Comparison of ENCODE assay signal across 23 cellular contexts in the genomic region with DNA sequence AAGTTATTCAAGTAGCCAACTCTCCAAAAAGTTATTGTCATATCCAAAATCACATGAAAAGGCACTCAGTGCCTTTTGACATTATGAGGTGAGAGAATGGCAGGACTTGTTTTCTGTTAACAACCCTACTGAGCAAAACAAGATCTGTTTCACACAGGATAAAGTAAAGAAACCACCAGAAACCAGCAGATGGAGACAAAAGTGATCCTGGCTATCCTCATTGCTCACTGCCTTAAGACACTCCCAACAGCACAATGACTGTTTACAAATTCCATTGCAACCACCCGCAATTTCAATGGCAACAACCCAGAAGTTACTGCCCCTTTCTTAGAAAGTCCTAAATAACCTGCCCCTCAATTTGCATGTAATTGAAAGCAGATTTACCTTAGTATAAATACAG.
A peak's percentile ranks its signal among the peaks of the same experiment; 100 is the strongest.
DNase-seq lines count a peak whose midpoint lies in the region; ATAC-seq and TF ChIP-seq lines count a peak whose summit lies in the region.
"Had no signal": no experiment of that assay in that cellular context is flagged by ENCODE, and none has a peak within 500 bp of the region (broad histone marks: within the 10 kb centered on the region; RNA-seq: fewer than 3 reads in every experiment).

No MANE protein-coding gene starts in this region.

- CTCF ChIA-PET in PC-9 (lab: Charles Lee), result no interaction called here

- no peak overlapping the region for H3K27ac ChIP-seq in liver (ENCODE audit: low read depth in 1 of 2, low read length in 2 of 2)
- no peak overlapping the region for H3K27ac ChIP-seq in right lobe of liver
- no peak overlapping the region for H3K27ac ChIP-seq in RWPE2 (ENCODE audit: poor library complexity, severe bottlenecking)
- no peak overlapping the region for H3K27ac ChIP-seq in PC-9
- H3K27ac ChIP-seq: A549, esophagus muscularis mucosa, gastrocnemius medialis, psoas muscle, transverse colon had no signal

- H3K27me3 ChIP-seq in liver (ENCODE audit: control insufficient read depth in 4 of 4, insufficient read depth in 4 of 4, low read length in 3 of 4), result no peaks in the 10 kb centered on the region
- no peaks in the 10 kb centered on the region for H3K27me3 ChIP-seq in right lobe of liver
- H3K27me3 ChIP-seq in RWPE2 (ENCODE audit: insufficient read depth, poor library complexity, severe bottlenecking), result no peaks in the 10 kb centered on the region
- no peaks in the 10 kb centered on the region for H3K27me3 ChIP-seq in PC-9 (ENCODE audit: insufficient read depth, low read depth)
- H3K27me3 ChIP-seq: esophagus muscularis mucosa, gastrocnemius medialis, transverse colon had no signal

- H3K36me3 ChIP-seq in liver (ENCODE audit: control insufficient read depth in 4 of 4, insufficient read depth in 3 of 4, low read depth in 1 of 4, low read length in 3 of 4) (no peaks in the 10 kb centered on the region), right lobe of liver (no peaks in the 10 kb centered on the region), RWPE2 (ENCODE audit: low read depth) (no peaks in the 10 kb centered on the region), PC-9 (ENCODE audit: low read depth) (no peaks in the 10 kb centered on the region)
- H3K36me3 ChIP-seq: esophagus muscularis mucosa, gastrocnemius medialis, transverse colon had no signal

- no peak overlapping the region for H3K9ac ChIP-seq in liver (ENCODE audit: low read depth in 1 of 2, low read length in 2 of 2)

- BruUV-seq in PC-9 (replicated peaks; lab: Mats Ljungman, UMichigan), result no TSS peak

- H2AFZ ChIP-seq in PC-9, result no peak overlapping the region

- no peak for TF ChIP-seq POLR2A in right lobe of liver (IDR thresholded peaks at IDR 0.05)

- no peaks in the 10 kb centered on the region for H3K4me1 Mint-ChIP-seq in endothelial cell (ENCODE audit: unreplicated experiment)
- H3K4me1 Mint-ChIP-seq: activated CD4-positive, alpha-beta T cell treated with anti-CD3 and anti-CD28 coated beads, Interleukin-2, amount 10 ng/mL, durations not matched to agents 24 days and 14 days had no signal

- TF ChIP-seq RAD21 in liver (IDR thresholded peaks at IDR 0.05), result peak in 1 of 2 donors; percentile 4

- no peak overlapping the region for H3K4me2 ChIP-seq in PC-9
- H3K4me2 ChIP-seq: A549 had no signal

- WGBS in liver, result 30% methylated on average over 1 of the region's 1 CpG
- WGBS in right lobe of liver (ENCODE audit: insufficient coverage, low coverage, low lambda C conversion rate, missing lambda C conversion rate), result 45% methylated on average over 1 of the region's 1 CpG

- no peak for ATAC-seq in right lobe of liver
- ATAC-seq in RWPE2 (ENCODE audit: low read depth), result peak; percentile 61; the same call in 1 of the 3 replicates
- ATAC-seq in HG03571 (IDR thresholded peaks at IDR 0.05; ENCODE audit: unreplicated experiment), result no peak
- ATAC-seq: activated T-cell treated with anti-CD3 and anti-CD28 coated beads, Interleukin-2, amount 50 U/mL, for 4 hours; gastrocnemius medialis; K562; psoas muscle; SK-N-SH treated with all-trans-retinoic acid at 6 μM for 48 hours had no signal

- no peaks in the 10 kb centered on the region for H4K20me1 ChIP-seq in PC-9 (ENCODE audit: insufficient read depth)

- H3K79me2 ChIP-seq in PC-9 (ENCODE audit: low read depth), result no peaks in the 10 kb centered on the region

- H3K27ac Mint-ChIP-seq in endothelial cell (ENCODE audit: unreplicated experiment), result no peak overlapping the region
- H3K27ac Mint-ChIP-seq: activated CD4-positive, alpha-beta T cell treated with anti-CD3 and anti-CD28 coated beads, Interleukin-2, amount 10 ng/mL, durations not matched to agents 24 days and 14 days had no signal

- POLR2A ChIA-PET in PC-9 (lab: Charles Lee; ENCODE audit: unreplicated experiment), result no interaction called here

- no peaks in the 10 kb centered on the region for H3K9me2 ChIP-seq in PC-9 (ENCODE audit: insufficient read depth)

- intact Hi-C loops in right lobe of liver (cut with DNase I) (no loop called here), PC-9 (cut with micrococcal nuclease; ENCODE audit: unreplicated experiment) (no loop called here)

- peaks cover 2% of the 10 kb centered on the region for H3K27me3 Mint-ChIP-seq in endothelial cell (ENCODE audit: unreplicated experiment)
- H3K27me3 Mint-ChIP-seq: activated CD4-positive, alpha-beta T cell treated with anti-CD3 and anti-CD28 coated beads, Interleukin-2, amount 10 ng/mL, durations not matched to agents 24 days and 14 days had no signal

- H3K4me1 ChIP-seq in liver (ENCODE audit: control insufficient read depth in 4 of 4, insufficient read depth in 4 of 4, low read length in 3 of 4) (no peaks in the 10 kb centered on the region), right lobe of liver (no peaks in the 10 kb centered on the region), RWPE2 (ENCODE audit: insufficient read depth, poor library complexity, severe bottlenecking) (no peaks in the 10 kb centered on the region), PC-9 (replicated peaks; ENCODE audit: insufficient read depth) (no peaks in the 10 kb centered on the region)
- H3K4me1 ChIP-seq: A549, esophagus muscularis mucosa, gastrocnemius medialis, psoas muscle, transverse colon had no signal

- no peak overlapping the region for H3K4me3 Mint-ChIP-seq in endothelial cell (ENCODE audit: unreplicated experiment)
- H3K4me3 Mint-ChIP-seq: activated CD4-positive, alpha-beta T cell treated with anti-CD3 and anti-CD28 coated beads, Interleukin-2, amount 10 ng/mL, durations not matched to agents 24 days and 14 days; activated T-cell treated with anti-CD3 and anti-CD28 coated beads, Interleukin-2, amount 50 U/mL, for 4 hours had no signal

- H3K9me3 Mint-ChIP-seq in endothelial cell (ENCODE audit: unreplicated experiment), result peaks cover 21% of the 10 kb centered on the region

- peaks cover 4% of the 10 kb centered on the region for H3K36me3 Mint-ChIP-seq in endothelial cell (ENCODE audit: low read depth, unreplicated experiment)

- H3F3A ChIP-seq in PC-9 (ENCODE audit: insufficient read depth, low read depth), result no peaks in the 10 kb centered on the region

- peaks cover 0 to 5% (median 0%) of the 10 kb centered on the region in 4 donors for H3K9me3 ChIP-seq in liver (ENCODE audit: control insufficient read depth in 4 of 4, low read length in 3 of 4)
- no peaks in the 10 kb centered on the region for H3K9me3 ChIP-seq in right lobe of liver
- no peaks in the 10 kb centered on the region for H3K9me3 ChIP-seq in RWPE2 (ENCODE audit: severe bottlenecking)
- no peaks in the 10 kb centered on the region for H3K9me3 ChIP-seq in PC-9 (ENCODE audit: insufficient read depth, low read depth)
- H3K9me3 ChIP-seq: gastrocnemius medialis, psoas muscle had no signal

- TF ChIP-seq CTCF in liver (IDR thresholded peaks at IDR 0.05; ENCODE audit: low read depth, low read length, missing input control) (peak; percentile 1), right lobe of liver (IDR thresholded peaks at IDR 0.05) (no peak), RWPE2 (IDR thresholded peaks at IDR 0.05; ENCODE audit: poor library complexity, severe bottlenecking) (peak; percentile 44), PC-9 (conservative IDR thresholded peaks at IDR 0.05) (no peak), endothelial cell (IDR thresholded peaks at IDR 0.05; ENCODE audit: unreplicated experiment) (no peak)

- DNase-seq in right lobe of liver (no peak), RWPE2 (ENCODE audit: low spot score) (no peak), iPS-NIHi11 (ENCODE audit: low spot score) (peak; percentile 20), kidney tubule cell (ENCODE audit: low spot score) (no peak), PC-9 (no peak), endothelial cell (ENCODE audit: low spot score) (no peak)
- DNase-seq: activated CD4-positive, alpha-beta T cell treated with anti-CD3 and anti-CD28 coated beads, Interleukin-2, amount 10 ng/mL, durations not matched to agents 24 days and 14 days; activated T-cell treated with anti-CD3 and anti-CD28 coated beads, Interleukin-2, amount 50 U/mL, for 4 hours; effector CD8-positive, alpha-beta T cell; gastrocnemius medialis; kidney glomerular epithelial cell; mammary epithelial cell; NCI-H2171 treated with DMSO at 0.1 percent for 48 hours; NCI-H526; psoas muscle; stimulated activated CD4-positive, alpha-beta T cell treated with anti-CD3 and anti-CD28 coated beads, Interleukin-1b, Interleukin-23, amount 100 ng/mL, for 48 hours; transverse colon had no signal

- H3K4me3 ChIP-seq in liver (ENCODE audit: low read depth in 1 of 3, low read length in 3 of 3) (no peak overlapping the region), right lobe of liver (no peak overlapping the region), RWPE2 (ENCODE audit: severe bottlenecking) (no peak overlapping the region), PC-9 (no peak overlapping the region)
- H3K4me3 ChIP-seq: A549, esophagus muscularis mucosa, gastrocnemius medialis, K562, psoas muscle, transverse colon had no signal

TF ChIP-seq in liver, 16 proteins besides CTCF, POLR2A, EP300 and RAD21 (continues in another document):
- TF ChIP-seq GABPA (IDR thresholded peaks at IDR 0.05 in 1 of 2, conservative IDR thresholded peaks at IDR 0.05 in 1 of 2), result no peak
- TF ChIP-seq RXRA (IDR thresholded peaks at IDR 0.05), result no peak
- TF ChIP-seq, protein P1, sequence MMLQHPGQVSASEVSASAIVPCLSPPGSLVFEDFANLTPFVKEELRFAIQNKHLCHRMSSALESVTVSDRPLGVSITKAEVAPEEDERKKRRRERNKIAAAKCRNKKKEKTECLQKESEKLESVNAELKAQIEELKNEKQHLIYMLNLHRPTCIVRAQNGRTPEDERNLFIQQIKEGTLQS (IDR thresholded peaks at IDR 0.05), result no peak
- TF ChIP-seq HNF4G (IDR thresholded peaks at IDR 0.05), result no peak
- TF ChIP-seq HNF4A (conservative IDR thresholded peaks at IDR 0.05), result no peak
- no peak for TF ChIP-seq TAF1 (conservative IDR thresholded peaks at IDR 0.05)
- no peak for TF ChIP-seq EGR1 (IDR thresholded peaks at IDR 0.05; ENCODE audit: low read depth in 2 of 2)
- TF ChIP-seq, protein P2, sequence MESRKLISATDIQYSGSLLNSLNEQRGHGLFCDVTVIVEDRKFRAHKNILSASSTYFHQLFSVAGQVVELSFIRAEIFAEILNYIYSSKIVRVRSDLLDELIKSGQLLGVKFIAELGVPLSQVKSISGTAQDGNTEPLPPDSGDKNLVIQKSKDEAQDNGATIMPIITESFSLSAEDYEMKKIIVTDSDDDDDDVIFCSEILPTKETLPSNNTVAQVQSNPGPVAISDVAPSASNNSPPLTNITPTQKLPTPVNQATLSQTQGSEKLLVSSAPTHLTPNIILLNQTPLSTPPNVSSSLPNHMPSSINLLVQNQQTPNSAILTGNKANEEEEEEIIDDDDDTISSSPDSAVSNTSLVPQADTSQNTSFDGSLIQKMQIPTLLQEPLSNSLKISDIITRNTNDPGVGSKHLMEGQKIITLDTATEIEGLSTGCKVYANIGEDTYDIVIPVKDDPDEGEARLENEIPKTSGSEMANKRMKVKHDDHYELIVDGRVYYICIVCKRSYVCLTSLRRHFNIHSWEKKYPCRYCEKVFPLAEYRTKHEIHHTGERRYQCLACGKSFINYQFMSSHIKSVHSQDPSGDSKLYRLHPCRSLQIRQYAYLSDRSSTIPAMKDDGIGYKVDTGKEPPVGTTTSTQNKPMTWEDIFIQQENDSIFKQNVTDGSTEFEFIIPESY (IDR thresholded peaks at IDR 0.05), result no peak
- TF ChIP-seq YY1 (IDR thresholded peaks at IDR 0.05), result no peak
- TF ChIP-seq JUND (IDR thresholded peaks at IDR 0.05), result no peak
- no peak for TF ChIP-seq SP1 (IDR thresholded peaks at IDR 0.05)
- no peak for TF ChIP-seq FOXA2 (IDR thresholded peaks at IDR 0.05)

Comparison
In these comparisons a context has a peak if more than half of its experiments do, and no peak if none do; other contexts are left out.
1. CTCF ChIP-seq: peak in liver (single experiment) and RWPE2 (single experiment); none in right lobe of liver (0 of 4), PC-9 (single experiment) and endothelial cell (single experiment).